Comparison of ENCODE assay signal across 18 cellular contexts in the genomic region with DNA sequence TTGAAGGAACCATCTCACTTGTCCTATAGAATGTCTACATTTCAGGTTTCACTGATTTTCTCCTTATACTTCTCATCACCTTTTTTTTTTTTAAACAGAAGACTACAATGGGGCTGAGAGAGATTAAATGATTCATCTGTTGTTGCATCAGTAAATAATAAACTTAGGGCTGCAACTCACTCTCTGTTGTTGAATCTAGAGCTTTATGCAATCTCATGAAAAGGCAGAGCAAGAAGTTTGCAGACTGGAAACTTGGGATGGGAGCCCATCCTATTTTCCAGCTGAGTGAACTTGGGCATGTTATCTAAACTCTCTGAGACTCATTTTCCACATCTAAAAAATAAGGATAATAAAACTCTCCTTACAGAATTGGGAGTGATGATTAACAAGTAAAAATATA. TPM values are rescaled to one million over a fixed set of nuclear protein-coding genes. Genes with fewer than 3 reads are reported as not detected.
DNase-seq lines count a peak whose midpoint lies in the region; ATAC-seq and TF ChIP-seq lines count a peak whose summit lies in the region.
"Had no signal": no experiment of that assay in that cellular context is flagged by ENCODE, and none has a peak within 500 bp of the region (broad histone marks: within the 10 kb centered on the region; RNA-seq: fewer than 3 reads in every experiment).

No MANE protein-coding gene starts in this region.

- H3K36me3 ChIP-seq in left ventricle myocardium inferior (no peaks in the 10 kb centered on the region), right atrium auricular region (no peaks in the 10 kb centered on the region), vagina (no peaks in the 10 kb centered on the region)
- H3K36me3 ChIP-seq in effector memory CD4-positive, alpha-beta T cell (ENCODE audit: control insufficient read depth, insufficient read depth, low read length), result no peaks in the 10 kb centered on the region

- H3K27ac ChIP-seq in left ventricle myocardium inferior (replicated peaks) (peak overlapping the region; percentile 83), right atrium auricular region (peak overlapping the region in 1 of 2 donors; percentile 26), vagina (peak overlapping the region; percentile 52)
- H3K27ac ChIP-seq in effector memory CD4-positive, alpha-beta T cell (ENCODE audit: insufficient read depth, low read length, poor library complexity, severe bottlenecking), result no peak overlapping the region
- H3K27ac ChIP-seq: body of pancreas had no signal

- TF ChIP-seq CTCF in left ventricle myocardium inferior (IDR thresholded peaks at IDR 0.05; ENCODE audit: borderline replicate concordance), result no peak
- TF ChIP-seq CTCF in right atrium auricular region (IDR thresholded peaks at IDR 0.05), result no peak
- no peak for TF ChIP-seq CTCF in astrocyte of the spinal cord (IDR thresholded peaks at IDR 0.05; ENCODE audit: low read depth, low read length)
- no peak for TF ChIP-seq CTCF in fibroblast of villous mesenchyme (IDR thresholded peaks at IDR 0.05; ENCODE audit: insufficient read depth, low read depth, low read length)
- no peak for TF ChIP-seq CTCF in vagina (IDR thresholded peaks at IDR 0.05)

- TF ChIP-seq POLR2A in vagina (IDR thresholded peaks at IDR 0.05), result no peak
- TF ChIP-seq POLR2A in GM18505 (IDR thresholded peaks at IDR 0.05; ENCODE audit: borderline replicate concordance, extremely low read depth, insufficient read depth, insufficient read length), result no peak

- H3K4me3 ChIP-seq in left ventricle myocardium inferior, result no peak overlapping the region
- no peak overlapping the region for H3K4me3 ChIP-seq in right atrium auricular region
- H3K4me3 ChIP-seq in astrocyte of the spinal cord (ENCODE audit: low read depth, low read length), result no peak overlapping the region
- no peak overlapping the region for H3K4me3 ChIP-seq in fibroblast of villous mesenchyme (ENCODE audit: low read depth, low read length)
- no peak overlapping the region for H3K4me3 ChIP-seq in vagina
- H3K4me3 ChIP-seq in effector memory CD4-positive, alpha-beta T cell (ENCODE audit: insufficient read depth, low read depth, low read length, poor library complexity, severe bottlenecking), result no peak overlapping the region
- H3K4me3 ChIP-seq: body of pancreas had no signal

- no peaks in the 10 kb centered on the region for H3K27me3 ChIP-seq in left ventricle myocardium inferior (ENCODE audit: low read depth)
- no peaks in the 10 kb centered on the region for H3K27me3 ChIP-seq in right atrium auricular region
- no peaks in the 10 kb centered on the region for H3K27me3 ChIP-seq in vagina
- no peaks in the 10 kb centered on the region for H3K27me3 ChIP-seq in effector memory CD4-positive, alpha-beta T cell (replicated peaks; ENCODE audit: control insufficient read depth, insufficient read depth, low read length, poor library complexity, severe bottlenecking)
- H3K27me3 ChIP-seq: body of pancreas had no signal

- ATAC-seq in GM18505 (IDR thresholded peaks at IDR 0.05; ENCODE audit: unreplicated experiment), result no peak
- ATAC-seq: activated CD8-positive, alpha-beta memory T cell treated with anti-CD3 and anti-CD28 coated beads, Interleukin-2, amount 10 ng/mL, durations not matched to agents 7 days and 5 days; body of pancreas; CD8-positive, alpha-beta T cell had no signal

- intact Hi-C loops in left ventricle myocardium inferior (cut with micrococcal nuclease), result no loop called here
- intact Hi-C loops in vagina (cut with DNase I), result no loop called here

- H3K4me1 ChIP-seq in left ventricle myocardium inferior (peaks cover 33% of the 10 kb centered on the region), right atrium auricular region (peaks cover 0 to 4% of the 10 kb centered on the region in 2 donors), vagina (peaks cover 47% of the 10 kb centered on the region)
- H3K4me1 ChIP-seq in effector memory CD4-positive, alpha-beta T cell (ENCODE audit: control insufficient read depth, insufficient read depth, low read length, poor library complexity, severe bottlenecking), result no peaks in the 10 kb centered on the region
- H3K4me1 ChIP-seq: body of pancreas had no signal

- no peak for DNase-seq in left ventricle myocardium inferior
- no peak for DNase-seq in right atrium auricular region (ENCODE audit: low spot score)
- DNase-seq in astrocyte of the spinal cord (ENCODE audit: low read depth, low spot score), result peak; percentile 36
- peak; percentile 75 for DNase-seq in fibroblast of villous mesenchyme (ENCODE audit: low read depth)
- no peak for DNase-seq in vagina (ENCODE audit: extremely low spot score in 2 of 2)
- no peak for DNase-seq in effector memory CD4-positive, alpha-beta T cell
- DNase-seq in NCI-H2171 (lab: John Stamatoyannopoulos, UW), result no peak
- DNase-seq: 8988T; activated CD8-positive, alpha-beta memory T cell treated with anti-CD3 and anti-CD28 coated beads, Interleukin-2, amount 10 ng/mL, durations not matched to agents 7 days and 5 days; activated effector memory CD4-positive, alpha-beta T cell treated with anti-CD3 and anti-CD28 coated beads, Interleukin-2, amount 50 U/mL, for 16 hours; body of pancreas; CD8-positive, alpha-beta T cell; head of caudate nucleus; kidney; occipital lobe; small intestine had no signal

- in situ Hi-C loops in astrocyte of the spinal cord (cut with HindIII; ENCODE audit: low sequenced_read_pairs), result no loop called here

- peaks cover 6% of the 10 kb centered on the region for H3K9me3 ChIP-seq in left ventricle myocardium inferior (replicated peaks)
- peaks cover 0 to under 1% of the 10 kb centered on the region in 2 donors for H3K9me3 ChIP-seq in right atrium auricular region
- H3K9me3 ChIP-seq in vagina, result no peaks in the 10 kb centered on the region
- H3K9me3 ChIP-seq in effector memory CD4-positive, alpha-beta T cell (ENCODE audit: control insufficient read depth, low read length), result no peaks in the 10 kb centered on the region
- H3K9me3 ChIP-seq: body of pancreas had no signal

RNA-seq across cellular contexts. Expression of gene PDE1A, which starts 58.4 kb away (rescaled TPM):
- 17.3 TPM for total RNA-seq in left ventricle myocardium inferior
- 10 to 100 TPM in 1 of 2 donors, 1 to 10 TPM in 1; 7.0 to 10.7 TPM for total RNA-seq in right atrium auricular region
- total RNA-seq in fibroblast of villous mesenchyme, result 1.7 and 1.9 TPM in 2 replicates
- 14.5 TPM for total RNA-seq in vagina
- total RNA-seq: activated CD8-positive, alpha-beta memory T cell treated with anti-CD3 and anti-CD28 coated beads, Interleukin-2, amount 10 ng/mL, durations not matched to agents 7 days and 5 days; CD8-positive, alpha-beta T cell; T-helper 1 cell treated with Interleukin-12 subunit alpha and Interleukin-12 subunit beta and Interleukin-4 antibody, amounts not matched to agents 30 ng/mL and 1 ng/mL, for 36 hours had no signal

Comparison
In these comparisons a context has a peak if more than half of its experiments do, and no peak if none do; other contexts are left out.
1. DNase-seq: peak in astrocyte of the spinal cord (single experiment) and fibroblast of villous mesenchyme (single experiment); none in left ventricle myocardium inferior (single experiment), right atrium auricular region (single experiment), vagina (0 of 2), effector memory CD4-positive, alpha-beta T cell (0 of 3) and NCI-H2171 (single experiment).